In the genomic region with DNA sequence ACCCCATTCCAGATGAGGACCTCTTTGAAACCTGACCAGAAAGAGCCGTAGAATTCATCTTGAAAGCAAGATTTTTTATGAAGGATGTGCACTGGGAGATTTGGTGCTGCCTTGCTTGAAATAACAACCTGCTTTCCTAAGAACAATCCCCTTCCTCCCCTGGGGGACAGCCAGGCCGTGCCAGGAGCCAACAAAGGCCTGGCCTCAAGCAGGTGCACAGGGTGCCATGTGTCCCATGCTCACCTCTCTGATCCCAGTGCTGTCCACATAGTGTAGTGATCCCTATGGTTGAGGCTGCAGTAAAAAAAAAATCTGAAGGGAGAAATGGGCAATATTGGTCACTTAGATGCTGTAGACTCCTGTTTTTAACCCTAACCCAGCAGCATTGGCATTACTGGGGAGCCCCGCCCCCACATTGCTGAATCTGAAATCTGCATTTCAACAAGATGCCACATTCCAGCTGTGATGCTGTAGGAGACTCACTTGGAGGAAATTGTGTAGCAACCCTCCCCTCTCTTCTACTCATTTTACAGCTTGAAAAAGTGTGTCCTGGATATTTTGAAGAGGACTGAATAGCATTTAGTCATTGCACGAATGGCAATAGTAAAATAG, we compare ENCODE assay signal across 21 cellular contexts.
"Had no signal": no experiment of that assay in that cellular context is flagged by ENCODE, and none has a peak within 500 bp of the region (broad histone marks: within the 10 kb centered on the region; RNA-seq: fewer than 3 reads in every experiment).

No MANE protein-coding gene starts in this region.

- H3K36me3 ChIP-seq: cardiac muscle cell, neutrophil, thyroid gland had no signal

- H3K4me1 ChIP-seq: thyroid gland had no signal

- H3K27me3 ChIP-seq: cardiac muscle cell, neutrophil, thyroid gland had no signal

- ATAC-seq: left cardiac atrium; naive thymus-derived CD4-positive, alpha-beta T cell had no signal

- H3K4me3 ChIP-seq: cardiac muscle cell, thyroid gland had no signal

- H3K4me3 Mint-ChIP-seq: activated naive CD8-positive, alpha-beta T cell treated with anti-CD3 and anti-CD28 coated beads for 36 hours; activated T-helper 1 cell treated with anti-CD3 and anti-CD28 coated beads, Interleukin-12 subunit alpha, Interleukin-12 subunit beta, Interleukin-2, Interleukin-4 antibody, amounts not matched to agents 30 ng/mL and 10 ng/mL and 1 ng/mL, durations not matched to agents 14 hours and 24 hours and 36 hours; effector memory CD8-positive, alpha-beta T cell had no signal

- H3K27me3 Mint-ChIP-seq: activated naive CD8-positive, alpha-beta T cell treated with anti-CD3 and anti-CD28 coated beads for 36 hours; naive thymus-derived CD4-positive, alpha-beta T cell had no signal

- DNase-seq: activated naive CD4-positive, alpha-beta T cell; activated naive CD8-positive, alpha-beta T cell treated with anti-CD3 and anti-CD28 coated beads for 36 hours; amniotic stem cell; dermis blood vessel endothelial cell; effector memory CD8-positive, alpha-beta T cell; foreskin fibroblast; hippocampal formation; left cardiac atrium; mesenchymal stem cell; naive thymus-derived CD4-positive, alpha-beta T cell; retina; stimulated activated CD4-positive, alpha-beta T cell treated with anti-CD3 and anti-CD28 coated beads, Interleukin-12 subunit alpha, Interleukin-12 subunit beta, amount 100 ng/mL, for 4 hours; stimulated activated CD4-positive, alpha-beta T cell treated with anti-CD3 and anti-CD28 coated beads, Interleukin-1b, Interleukin-23, amount 100 ng/mL, for 48 hours; stimulated activated CD8-positive, alpha-beta memory T cell treated with anti-CD3 and anti-CD28 coated beads, Interleukin-4, amount 100 ng/mL, for 48 hours; stimulated activated naive CD4-positive, alpha-beta T cell; T-helper 1 cell; T1000; thyroid gland had no signal

- H3K9me3 Mint-ChIP-seq: activated T-helper 1 cell treated with anti-CD3 and anti-CD28 coated beads, Interleukin-12 subunit alpha, Interleukin-12 subunit beta, Interleukin-2, Interleukin-4 antibody, amounts not matched to agents 30 ng/mL and 10 ng/mL and 1 ng/mL, durations not matched to agents 14 hours and 24 hours and 36 hours; effector memory CD8-positive, alpha-beta T cell had no signal

- H3K9me3 ChIP-seq: neutrophil, thyroid gland had no signal

- H3K27ac Mint-ChIP-seq: activated T-helper 1 cell treated with anti-CD3 and anti-CD28 coated beads, Interleukin-12 subunit alpha, Interleukin-12 subunit beta, Interleukin-2, Interleukin-4 antibody, amounts not matched to agents 30 ng/mL and 10 ng/mL and 1 ng/mL, durations not matched to agents 14 hours and 24 hours and 36 hours had no signal

- H3K27ac ChIP-seq: cardiac muscle cell, neutrophil, thyroid gland had no signal
